In genomic region chrX:73668779-73669178, GRCh38 we compare ENCODE assay signal across 18 cellular contexts.
DNase-seq lines count a peak whose midpoint lies in the region; ATAC-seq, FAIRE-seq and TF ChIP-seq lines count a peak whose summit lies in the region.
"Had no signal": no experiment of that assay in that cellular context is flagged by ENCODE, and none has a peak within 500 bp of the region (broad histone marks: within the 10 kb centered on the region; RNA-seq: fewer than 3 reads in every experiment).

No MANE protein-coding gene starts in this region.

- H3K4me1 ChIP-seq in right cardiac atrium (ENCODE audit: control insufficient read depth, insufficient read depth, low read length), result no peaks in the 10 kb centered on the region
- H3K4me1 ChIP-seq in upper lobe of right lung, result no peaks in the 10 kb centered on the region
- H3K4me1 ChIP-seq in HAP-1, result no peaks in the 10 kb centered on the region
- H3K4me1 ChIP-seq: BLaER1 treated with 17β-estradiol and CSF1 and Interleukin-3, amounts not matched to agents 10 nM and 100 nM had no signal

- no peak overlapping the region for H3K4me3 ChIP-seq in right cardiac atrium (ENCODE audit: low read length)
- no peak overlapping the region for H3K4me3 ChIP-seq in upper lobe of right lung
- no peak overlapping the region for H3K4me3 ChIP-seq in HAP-1
- H3K4me3 ChIP-seq: BLaER1 treated with 17β-estradiol and CSF1 and Interleukin-3, amounts not matched to agents 10 nM and 100 nM had no signal

- intact Hi-C loops in right cardiac atrium (cut with DNase I) (no loop called here), upper lobe of right lung (cut with DNase I) (no loop called here)

- 40% methylated on average over 5 of the region's 5 CpGs for WGBS in right cardiac atrium

- no peaks in the 10 kb centered on the region for H3K27me3 ChIP-seq in right cardiac atrium (ENCODE audit: control insufficient read depth, insufficient read depth)
- no peaks in the 10 kb centered on the region for H3K27me3 ChIP-seq in upper lobe of right lung
- H3K27me3 ChIP-seq in HAP-1 (ENCODE audit: low read depth), result no peaks in the 10 kb centered on the region

- DNase-seq in DMS 273 (lab: John Stamatoyannopoulos, UW; ENCODE audit: unreplicated experiment) (peak; percentile 6), DMS 273 treated with DMSO at 0.1 percent for 48 hours (lab: John Stamatoyannopoulos, UW) (no peak), astrocyte of the hippocampus (ENCODE audit: low read depth, low spot score) (peak; percentile 42), right cardiac atrium (peak in 1 of 3 donors; percentile 66), upper lobe of right lung (no peak), HAP-1 (ENCODE audit: low spot score in 2 of 2) (no peak), GM19239 (ENCODE audit: insufficient read length, low spot score) (no peak)
- DNase-seq: DMS153, EL, H7, NCI-H1048, NCI-H146, NCI-H2081 treated with DMSO at 0.1 percent for 48 hours, NCI-H526 treated with DMSO at 0.1 percent for 48 hours, SK-N-SH had no signal

- ATAC-seq in right cardiac atrium (peak; percentile 18 to 29), upper lobe of right lung (peak; percentile 43), GM18907 (IDR thresholded peaks at IDR 0.05; ENCODE audit: unreplicated experiment) (no peak)

- H3K36me3 ChIP-seq in upper lobe of right lung (no peaks in the 10 kb centered on the region), HAP-1 (replicated peaks) (no peaks in the 10 kb centered on the region)

- in situ Hi-C loops in HAP-1 (cut with MboI; ENCODE audit: low sequenced_read_pairs), result no loop called here

- TF ChIP-seq CTCF in upper lobe of right lung (IDR thresholded peaks at IDR 0.05), result no peak

- no peaks in the 10 kb centered on the region for H3K9me3 ChIP-seq in right cardiac atrium (ENCODE audit: control insufficient read depth, low read length)
- no peaks in the 10 kb centered on the region for H3K9me3 ChIP-seq in upper lobe of right lung
- 0 out of 2 replicates have a peak, but pooled peaks cover 2% of the 10 kb centered on the region for H3K9me3 ChIP-seq in HAP-1

- FAIRE-seq in GM19239 (lab: Jason Lieb, UNC), result no peak

- H3K27ac ChIP-seq in right cardiac atrium (ENCODE audit: low read length), result no peak overlapping the region
- no peak overlapping the region for H3K27ac ChIP-seq in upper lobe of right lung
- H3K27ac ChIP-seq: 22Rv1; BLaER1 treated with 17β-estradiol and CSF1 and Interleukin-3, amounts not matched to agents 10 nM and 100 nM had no signal

Comparison
In these comparisons a context has a peak if more than half of its experiments do, and no peak if none do; other contexts are left out.
1. DNase-seq: peak in DMS 273 (single experiment) and astrocyte of the hippocampus (single experiment); none in DMS 273 treated with DMSO at 0.1 percent for 48 hours (single experiment), upper lobe of right lung (single experiment), HAP-1 (0 of 2) and GM19239 (single experiment).